Comparison of ENCODE assay signal across 7 cellular contexts in genomic region chr6:132161283-132161682, GRCh38.
DNase-seq lines count a peak whose midpoint lies in the region; ATAC-seq and TF ChIP-seq lines count a peak whose summit lies in the region.

No MANE protein-coding gene starts in this region.

- H3K36me3 ChIP-seq in thoracic aorta, result no peaks in the 10 kb centered on the region

- H3K9me3 ChIP-seq in thoracic aorta, result no peaks in the 10 kb centered on the region

- ATAC-seq in thoracic aorta (ENCODE audit: insufficient number of reproducible peaks, low FRiP score, low read depth) (no peak), GM21526 (IDR thresholded peaks at IDR 0.05; ENCODE audit: low FRiP score, unreplicated experiment) (no peak)

- no peak overlapping the region for H3K4me3 ChIP-seq in thoracic aorta

- H3K27me3 ChIP-seq in thoracic aorta (replicated peaks; ENCODE audit: insufficient read depth), result no peaks in the 10 kb centered on the region

- H3K4me1 ChIP-seq in thoracic aorta (ENCODE audit: control insufficient read depth in 1 of 2, low read depth in 2 of 2), result no peaks in the 10 kb centered on the region

- no peak overlapping the region for H3K27ac ChIP-seq in thoracic aorta

- peak; percentile 44 for TF ChIP-seq CTCF in thoracic aorta (IDR thresholded peaks at IDR 0.05)

- DNase-seq in HCEC 1CT (peak; percentile 39), SW480 (ENCODE audit: low spot score) (peak; percentile 9), hepatic stellate cell (ENCODE audit: low spot score) (peak; percentile 12), thoracic aorta (ENCODE audit: low spot score) (no peak), mucosa of gallbladder (ENCODE audit: low spot score) (no peak)
- DNase-seq in activated T-cell treated with anti-CD3 and anti-CD28 coated beads, Interleukin-2, amount 50 U/mL, for 48 hours, result no peak

Comparison
In these comparisons a context has a peak if more than half of its experiments do, and no peak if none do; other contexts are left out.
1. DNase-seq: peak in HCEC 1CT (single experiment), SW480 (single experiment) and hepatic stellate cell (single experiment); none in thoracic aorta (single experiment), mucosa of gallbladder (single experiment) and activated T-cell treated with anti-CD3 and anti-CD28 coated beads, Interleukin-2, amount 50 U/mL, for 48 hours (0 of 2).